ENCODE assay signal across 22 cellular contexts in the genomic region with DNA sequence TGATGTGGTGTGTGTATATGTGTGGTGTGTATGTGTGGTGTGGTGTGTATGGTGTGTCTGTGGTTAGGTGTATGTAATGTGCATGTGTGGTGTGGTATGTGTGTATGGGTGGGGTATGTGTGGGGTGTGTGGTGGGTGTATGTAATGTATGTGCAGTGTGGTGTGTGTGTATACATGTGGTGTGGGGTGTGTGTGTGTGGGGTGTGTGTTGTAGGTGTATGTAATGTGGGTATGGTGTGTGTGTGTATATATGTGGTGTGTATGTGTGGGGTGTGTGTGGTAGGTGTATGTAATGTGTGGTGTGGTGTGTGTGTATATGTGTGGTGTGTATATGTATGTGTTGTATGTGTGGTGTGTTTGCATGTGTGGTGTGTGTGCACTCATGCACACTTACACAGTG.
DNase-seq lines count a peak whose midpoint lies in the region; ATAC-seq, FAIRE-seq and TF ChIP-seq lines count a peak whose summit lies in the region.
"Had no signal": no experiment of that assay in that cellular context is flagged by ENCODE, and none has a peak within 500 bp of the region (broad histone marks: within the 10 kb centered on the region; RNA-seq: fewer than 3 reads in every experiment).

No MANE protein-coding gene starts in this region.

- H3K27ac Mint-ChIP-seq in stimulated activated naive CD8-positive, alpha-beta T cell treated with anti-CD3 and anti-CD28 coated beads, Interleukin-15, Interleukin-2, amounts not matched to agents 100 ng/mL and 50 ng/mL, for 24 hours: peak overlapping the region; percentile 42
- H3K27ac Mint-ChIP-seq in nephron progenitor cell: peak overlapping the region; percentile 89
- H3K27ac Mint-ChIP-seq in activated CD4-positive, alpha-beta memory T cell treated with anti-CD3 and anti-CD28 coated beads for 36 hours: no peak overlapping the region

- no peak overlapping the region for H3K4me3 Mint-ChIP-seq in stimulated activated naive CD8-positive, alpha-beta T cell treated with anti-CD3 and anti-CD28 coated beads, Interleukin-15, Interleukin-2, amounts not matched to agents 100 ng/mL and 50 ng/mL, for 24 hours
- no peak overlapping the region for H3K4me3 Mint-ChIP-seq in nephron progenitor cell
- H3K4me3 Mint-ChIP-seq in activated CD4-positive, alpha-beta memory T cell treated with anti-CD3 and anti-CD28 coated beads for 36 hours: no peak overlapping the region

- no peak for TF ChIP-seq EP300 in K562 (IDR thresholded peaks at IDR 0.05; ENCODE audit: low read length)

- H3K4me3 ChIP-seq in K562: no peak overlapping the region
- no peak overlapping the region for H3K4me3 ChIP-seq in aorta (ENCODE audit: low read length in 2 of 2)
- H3K4me3 ChIP-seq: BLaER1 treated with 17β-estradiol and CSF1 and Interleukin-3, amounts not matched to agents 10 nM and 100 nM; GM23248 had no signal

- FAIRE-seq in K562 (lab: Jason Lieb, UNC): peak; percentile 57
- FAIRE-seq: GM19239 had no signal

- H4K20me1 ChIP-seq in K562 (replicated peaks; ENCODE audit: control insufficient read depth, insufficient read depth, low read length): no peaks in the 10 kb centered on the region
- H4K20me1 ChIP-seq: BLaER1 treated with 17β-estradiol and CSF1 and Interleukin-3, amounts not matched to agents 10 nM and 100 nM had no signal

- in situ Hi-C loops in K562 (cut with MboI): no loop called here

- no peak for TF ChIP-seq CTCF in K562 (IDR thresholded peaks at IDR 0.05 in 2 of 3, conservative IDR thresholded peaks at IDR 0.05 in 1 of 3; ENCODE audit: insufficient read depth in 2 of 3, low read depth in 1 of 3, low read length in 3 of 3)
- TF ChIP-seq CTCF in nephron progenitor cell (IDR thresholded peaks at IDR 0.05): no peak

- POLR2A ChIA-PET in K562 (lab: Yijun Ruan, JAX): no interaction called here
- POLR2A ChIA-PET in activated CD4-positive, alpha-beta memory T cell treated with anti-CD3 and anti-CD28 coated beads for 36 hours (lab: Charles Lee): no interaction called here

- no peak overlapping the region for H3K9ac ChIP-seq in K562 (ENCODE audit: insufficient read depth in 1 of 2, low read depth in 2 of 2, low read length in 2 of 2)
- H3K9ac ChIP-seq: BLaER1 treated with 17β-estradiol and CSF1 and Interleukin-3, amounts not matched to agents 10 nM and 100 nM; SK-N-SH had no signal

- no peak for TF ChIP-seq POLR2A in K562 (conservative IDR thresholded peaks at IDR 0.05)

- no peaks in the 10 kb centered on the region for H3K9me3 Mint-ChIP-seq in stimulated activated naive CD8-positive, alpha-beta T cell treated with anti-CD3 and anti-CD28 coated beads, Interleukin-15, Interleukin-2, amounts not matched to agents 100 ng/mL and 50 ng/mL, for 24 hours
- peaks cover 6% of the 10 kb centered on the region for H3K9me3 Mint-ChIP-seq in nephron progenitor cell
- no peaks in the 10 kb centered on the region for H3K9me3 Mint-ChIP-seq in activated CD4-positive, alpha-beta memory T cell treated with anti-CD3 and anti-CD28 coated beads for 36 hours

- CTCF ChIA-PET in K562 (lab: Yijun Ruan, JAX; ENCODE audit: low intra/inter-chr PET ratio): no interaction called here
- CTCF ChIA-PET in activated CD4-positive, alpha-beta memory T cell treated with anti-CD3 and anti-CD28 coated beads for 36 hours (lab: Charles Lee): no interaction called here

- H3K36me3 Mint-ChIP-seq in stimulated activated naive CD8-positive, alpha-beta T cell treated with anti-CD3 and anti-CD28 coated beads, Interleukin-15, Interleukin-2, amounts not matched to agents 100 ng/mL and 50 ng/mL, for 24 hours (ENCODE audit: low read depth): no peaks in the 10 kb centered on the region
- H3K36me3 Mint-ChIP-seq in nephron progenitor cell (ENCODE audit: low read depth): no peaks in the 10 kb centered on the region
- H3K36me3 Mint-ChIP-seq in activated CD4-positive, alpha-beta memory T cell treated with anti-CD3 and anti-CD28 coated beads for 36 hours: no peaks in the 10 kb centered on the region

- ATAC-seq in stimulated activated naive CD8-positive, alpha-beta T cell treated with anti-CD3 and anti-CD28 coated beads, Interleukin-15, Interleukin-2, amounts not matched to agents 100 U/mL and 50 U/mL, for 24 hours: no peak
- no peak for ATAC-seq in K562
- ATAC-seq in aorta (ENCODE audit: low FRiP score): no peak

- DNase-seq in stimulated activated naive CD8-positive, alpha-beta T cell treated with anti-CD3 and anti-CD28 coated beads, Interleukin-15, Interleukin-2, amounts not matched to agents 100 U/mL and 50 U/mL, for 24 hours: no peak
- DNase-seq in K562 (ENCODE audit: extremely low read depth in 1 of 4, low spot score in 3 of 4) (no peak), nephron progenitor cell (no peak), aorta (no peak), C1 segment of cervical spinal cord (lab: John Stamatoyannopoulos, UW) (no peak)
- no peak for DNase-seq in activated CD4-positive, alpha-beta memory T cell treated with anti-CD3 and anti-CD28 coated beads for 36 hours
- DNase-seq: DMS 273 treated with DMSO at 0.1 percent for 48 hours, DND-41, GM23248, KG1, NCI-H1417, NCI-H187, NCI-H2107, NCI-H2227 treated with DMSO at 0.1 percent for 48 hours, NCI-H510A treated with DMSO at 0.1 percent for 48 hours, NCI-H774, OCI-M1, SHP77 treated with DMSO at 0.1 percent for 48 hours, SK-N-SH had no signal

- no peak for TF ChIP-seq RAD21 in K562 (CRISPR knock-in tag; conservative IDR thresholded peaks at IDR 0.05 in 1 of 2, IDR thresholded peaks at IDR 0.05 in 1 of 2)

- peaks cover 4 to 34% of the 10 kb centered on the region in 2 experiments; a peak in 3 of 5 replicates for H3K27me3 ChIP-seq in K562 (ENCODE audit: control insufficient read depth in 2 of 2, insufficient read depth in 2 of 2, low read length in 2 of 2)
- H3K27me3 ChIP-seq in aorta (ENCODE audit: control insufficient read depth in 1 of 2, insufficient read depth in 2 of 2, low read length in 1 of 2): no peaks in the 10 kb centered on the region
- H3K27me3 ChIP-seq: BLaER1 treated with 17β-estradiol and CSF1 and Interleukin-3, amounts not matched to agents 10 nM and 100 nM had no signal

- no peak overlapping the region for H3K4me2 ChIP-seq in K562 (ENCODE audit: insufficient read depth, low read length)
- H3K4me2 ChIP-seq: SK-N-SH had no signal

- no peaks in the 10 kb centered on the region for H3K27me3 Mint-ChIP-seq in stimulated activated naive CD8-positive, alpha-beta T cell treated with anti-CD3 and anti-CD28 coated beads, Interleukin-15, Interleukin-2, amounts not matched to agents 100 ng/mL and 50 ng/mL, for 24 hours
- H3K27me3 Mint-ChIP-seq in nephron progenitor cell (ENCODE audit: low read depth, poor library complexity): peaks cover 4% of the 10 kb centered on the region
- H3K27me3 Mint-ChIP-seq in activated CD4-positive, alpha-beta memory T cell treated with anti-CD3 and anti-CD28 coated beads for 36 hours: no peaks in the 10 kb centered on the region

- H2AFZ ChIP-seq in K562 (ENCODE audit: low read depth, low read length): no peak overlapping the region

- H3K9me3 ChIP-seq in K562 (replicated peaks; ENCODE audit: control insufficient read depth, insufficient read depth, low read depth, low read length) (no peaks in the 10 kb centered on the region), aorta (ENCODE audit: control insufficient read depth, low read length) (no peaks in the 10 kb centered on the region)
- H3K9me3 ChIP-seq: BLaER1 treated with 17β-estradiol and CSF1 and Interleukin-3, amounts not matched to agents 10 nM and 100 nM; SK-N-SH had no signal

- H3K9me1 ChIP-seq in K562 (ENCODE audit: control insufficient read depth, insufficient read depth, low read length): no peaks in the 10 kb centered on the region

- H3K79me2 ChIP-seq in K562 (ENCODE audit: control insufficient read depth, insufficient read depth, low read length): no peaks in the 10 kb centered on the region

- H3K4me1 ChIP-seq in K562 (replicated peaks in 1 of 2; ENCODE audit: control insufficient read depth in 2 of 2, insufficient read depth in 2 of 2, low read length in 2 of 2) (peaks cover 12 to 13% of the 10 kb centered on the region in 2 experiments; a peak in 4 of 5 replicates), aorta (ENCODE audit: control insufficient read depth in 1 of 2, insufficient read depth in 2 of 2, low read length in 2 of 2) (no peaks in the 10 kb centered on the region)

- intact Hi-C loops in K562 (cut with micrococcal nuclease) (no loop called here), aorta (cut with DNase I) (no loop called here)
- intact Hi-C loops in activated CD4-positive, alpha-beta memory T cell treated with anti-CD3 and anti-CD28 coated beads for 36 hours (cut with micrococcal nuclease): no loop called here

- peaks cover 6% of the 10 kb centered on the region for H3K4me1 Mint-ChIP-seq in stimulated activated naive CD8-positive, alpha-beta T cell treated with anti-CD3 and anti-CD28 coated beads, Interleukin-15, Interleukin-2, amounts not matched to agents 100 ng/mL and 50 ng/mL, for 24 hours (ENCODE audit: low read depth)
- peaks cover 72% of the 10 kb centered on the region for H3K4me1 Mint-ChIP-seq in nephron progenitor cell
- peaks cover 16% of the 10 kb centered on the region for H3K4me1 Mint-ChIP-seq in activated CD4-positive, alpha-beta memory T cell treated with anti-CD3 and anti-CD28 coated beads for 36 hours (ENCODE audit: low read depth)

- BruUV-seq in K562 (replicated peaks; lab: Mats Ljungman, UMichigan): no TSS peak

- H3K27ac ChIP-seq in K562 (ENCODE audit: extremely low read depth, low read depth, low read length): no peak overlapping the region; the same call in 2 of the 3 replicates
- no peak overlapping the region for H3K27ac ChIP-seq in aorta (ENCODE audit: low read depth in 1 of 2, low read length in 2 of 2)

- no peaks in the 10 kb centered on the region for H3K36me3 ChIP-seq in K562 (ENCODE audit: control insufficient read depth, insufficient read depth, low read length)
- H3K36me3 ChIP-seq in aorta (ENCODE audit: control insufficient read depth in 1 of 2, insufficient read depth in 2 of 2, low read length in 1 of 2): no peaks in the 10 kb centered on the region
- H3K36me3 ChIP-seq: BLaER1 treated with 17β-estradiol and CSF1 and Interleukin-3, amounts not matched to agents 10 nM and 100 nM had no signal

TF ChIP-seq in K562, 482 proteins besides CTCF, POLR2A, EP300 and RAD21 (continues in another document):
- TF ChIP-seq ZNF140 (CRISPR knock-in tag; IDR thresholded peaks at IDR 0.05) (no peak), CHD4 (IDR thresholded peaks at IDR 0.05; ENCODE audit: insufficient read depth, insufficient replicate concordance, low read depth, low read length, poor library complexity, severe bottlenecking) (no peak), OTX1 (CRISPR knock-in tag; IDR thresholded peaks at IDR 0.05) (0 out of 2 replicates have a peak, but pooled peaks have one; percentile 5)
